ENCODE assay signal across 10 cellular contexts in the genomic region with DNA sequence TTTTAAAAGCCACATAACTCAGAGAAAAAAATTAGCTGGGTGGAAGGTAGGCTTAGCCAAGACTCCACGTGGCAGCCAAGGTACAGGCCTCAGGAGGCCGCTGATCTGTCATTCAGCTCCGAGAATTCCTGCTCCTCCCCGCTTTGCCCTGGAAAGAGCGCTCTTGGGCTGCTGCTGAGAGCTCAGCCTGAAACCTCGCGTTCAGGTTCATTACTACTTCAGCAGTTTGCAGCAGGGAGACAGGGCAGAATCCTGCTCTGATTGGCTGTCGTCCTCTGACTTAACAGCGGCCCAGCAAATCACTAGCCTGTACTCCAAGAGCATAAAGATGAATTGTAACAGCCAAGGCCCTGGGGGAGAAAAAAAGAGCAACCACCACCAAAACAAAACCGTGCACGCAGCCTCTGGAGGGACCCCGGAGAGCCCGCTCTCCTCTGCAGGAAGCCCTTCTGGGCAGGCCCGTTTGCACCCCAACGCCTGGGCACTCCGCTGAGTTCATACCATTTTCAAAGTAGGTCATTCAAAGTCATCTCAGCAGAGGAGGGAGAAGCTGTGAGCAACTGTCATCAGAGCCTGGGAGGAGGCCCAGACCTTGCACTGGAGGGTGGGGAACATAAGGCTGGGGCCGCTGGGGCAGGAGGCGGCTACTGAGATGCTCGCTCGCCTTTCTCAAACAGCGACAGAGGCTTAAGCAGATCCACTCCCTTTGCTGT. TPM values are rescaled to one million over a fixed set of nuclear protein-coding genes. Genes with fewer than 3 reads are reported as not detected.
DNase-seq lines count a peak whose midpoint lies in the region; ATAC-seq and TF ChIP-seq lines count a peak whose summit lies in the region.
"Had no signal": no experiment of that assay in that cellular context is flagged by ENCODE, and none has a peak within 500 bp of the region (broad histone marks: within the 10 kb centered on the region; RNA-seq: fewer than 3 reads in every experiment).

No MANE protein-coding gene starts in this region.

- intact Hi-C loops in tibial artery (cut with DNase I; ENCODE audit: low total_unique reads), result loop anchor here (10.0 kb wide), 1 partner anchor 281 kb away; no protein-coding TSS in a partner anchor

- DNase-seq in SK-N-DZ (ENCODE audit: low spot score) (peak; percentile 99), fibroblast of villous mesenchyme (ENCODE audit: low read depth) (peak; percentile 74), medulla oblongata (ENCODE audit: extremely low spot score) (peak; percentile 87), tibial artery (peak in 1 of 2 donors; percentile 68), tibial nerve (ENCODE audit: low spot score in 2 of 2) (no peak), NAMALWA (ENCODE audit: low spot score) (no peak)
- DNase-seq: NCI-H187 had no signal

- H3K4me3 ChIP-seq in fibroblast of villous mesenchyme (ENCODE audit: low read depth, low read length), result no peak overlapping the region
- H3K4me3 ChIP-seq in tibial artery, result peak overlapping the region; percentile 29 to 44
- peak overlapping the region in 2 of 4 donors; percentile 26 to 34 for H3K4me3 ChIP-seq in tibial nerve

- H3K4me1 ChIP-seq in tibial artery (peaks cover 0 to 32% (median 5%) of the 10 kb centered on the region in 4 donors), tibial nerve (peaks cover 0 to 37% (median 2%) of the 10 kb centered on the region in 4 donors)

- H3K9me3 ChIP-seq in tibial artery, result no peaks in the 10 kb centered on the region
- H3K9me3 ChIP-seq in tibial nerve, result no peaks in the 10 kb centered on the region

- TF ChIP-seq POLR2A in tibial nerve (IDR thresholded peaks at IDR 0.05), result no peak

- TF ChIP-seq CTCF in fibroblast of villous mesenchyme (IDR thresholded peaks at IDR 0.05; ENCODE audit: insufficient read depth, low read depth, low read length), result no peak
- TF ChIP-seq CTCF in tibial artery (IDR thresholded peaks at IDR 0.05), result no peak
- no peak for TF ChIP-seq CTCF in tibial nerve (IDR thresholded peaks at IDR 0.05)

- WGBS in tibial nerve, 2 donors, result 22 to 24% methylated on average over 21 of the region's 21 CpGs

- no peak for ATAC-seq in HG02870 (IDR thresholded peaks at IDR 0.05; ENCODE audit: unreplicated experiment)
- no peak for ATAC-seq in HG03045 (IDR thresholded peaks at IDR 0.05; ENCODE audit: unreplicated experiment)

- H3K27me3 ChIP-seq in tibial artery, result no peaks in the 10 kb centered on the region
- H3K27me3 ChIP-seq in tibial nerve, result no peaks in the 10 kb centered on the region

- no peak for TF ChIP-seq EP300 in tibial nerve (IDR thresholded peaks at IDR 0.05)

- H3K36me3 ChIP-seq in tibial artery (no peaks in the 10 kb centered on the region), tibial nerve (no peaks in the 10 kb centered on the region)

- H3K27ac ChIP-seq in tibial artery (peak overlapping the region; percentile 30 to 40), tibial nerve (peak overlapping the region in 1 of 4 donors; percentile 32)
- H3K27ac ChIP-seq: VCaP had no signal

RNA-seq across cellular contexts. Expression of a gene that starts 42.2 kb away (rescaled TPM):
- polyA plus RNA-seq in SK-N-DZ (2014; cell fraction: cytosol; rRNA removed), result 3.0 and 4.4 TPM in 2 replicates
- 2.3 and 6.3 TPM in 2 replicates for polyA plus RNA-seq in SK-N-DZ (2014; cell fraction: nucleus; rRNA removed)
- 42.5 and 45.3 TPM in 2 replicates for total RNA-seq in fibroblast of villous mesenchyme
- 10 to 100 TPM; 24.9 to 48.0 (median 36.8) TPM for total RNA-seq in tibial nerve

Comparison
In these comparisons a context has a peak if more than half of its experiments do, and no peak if none do; other contexts are left out.
1. DNase-seq: peak in SK-N-DZ (single experiment), fibroblast of villous mesenchyme (single experiment) and medulla oblongata (single experiment); none in tibial nerve (0 of 2) and NAMALWA (single experiment).